ENCODE assay signal across 1 cellular context in genomic region chr6:63674635-63675034, GRCh38.
A peak's percentile ranks its signal among the peaks of the same experiment; 100 is the strongest.
TF ChIP-seq lines count a peak whose summit lies in the region.

No MANE protein-coding gene starts in this region.

TF ChIP-seq in HEK293, 187 proteins besides CTCF, POLR2A, EP300 and RAD21:
- TF ChIP-seq ZNF518A (tag by site-specific recombination; conservative IDR thresholded peaks at IDR 0.05; ENCODE audit: low read depth) (no peak), SETDB1 (IDR thresholded peaks at IDR 0.05; ENCODE audit: insufficient read length, low read length) (peak; percentile 23)
